Comparison of ENCODE assay signal across 21 cellular contexts in the genomic region with DNA sequence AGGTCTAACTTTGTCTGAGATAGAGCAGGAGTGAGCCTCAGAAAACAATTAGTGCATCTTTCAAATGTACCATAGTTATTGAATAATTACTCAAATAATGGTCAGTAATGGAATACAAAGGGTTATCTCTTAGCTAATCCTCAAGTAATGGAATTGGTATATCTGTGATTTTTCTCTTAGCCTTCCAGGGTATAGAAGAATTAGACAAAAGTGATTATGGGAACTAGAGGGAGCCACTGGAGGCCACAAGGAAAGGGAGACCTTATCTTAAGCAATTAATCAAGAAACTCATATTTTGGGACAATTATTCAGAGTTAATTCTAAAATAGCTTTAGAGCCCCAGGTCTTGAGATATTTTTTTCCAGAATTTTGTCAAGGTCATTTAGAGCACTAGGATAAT.
DNase-seq lines count a peak whose midpoint lies in the region; ATAC-seq and TF ChIP-seq lines count a peak whose summit lies in the region.
"Had no signal": no experiment of that assay in that cellular context is flagged by ENCODE, and none has a peak within 500 bp of the region (broad histone marks: within the 10 kb centered on the region; RNA-seq: fewer than 3 reads in every experiment).

No MANE protein-coding gene starts in this region.

- H3K9me3 ChIP-seq in mammary epithelial cell (replicated peaks; ENCODE audit: insufficient read depth, low read length): no peaks in the 10 kb centered on the region
- no peaks in the 10 kb centered on the region for H3K9me3 ChIP-seq in RWPE2 (ENCODE audit: severe bottlenecking)
- H3K9me3 ChIP-seq: A549, Caco-2 had no signal

- ATAC-seq in RWPE2 (ENCODE audit: low read depth) (no peak), left ventricle myocardium superior (no peak)
- ATAC-seq in stimulated activated naive CD8-positive, alpha-beta T cell treated with anti-CD3 and anti-CD28 coated beads, Interleukin-15, amount 100 ng/mL, for 72 hours: no peak
- ATAC-seq: CD8-positive, alpha-beta T cell had no signal

- no TSS peak for BruUV-seq in mammary epithelial cell (replicated peaks; lab: Mats Ljungman, UMichigan)
- no TSS peak for BruUV-seq in MCF 10A (replicated peaks; lab: Mats Ljungman, UMichigan)

- H3K27ac Mint-ChIP-seq in MCF 10A (ENCODE audit: low read depth, unreplicated experiment): no peak overlapping the region
- peak overlapping the region; percentile 17; the same call in 1 of the 2 replicates for H3K27ac Mint-ChIP-seq in HFFc6
- H3K27ac Mint-ChIP-seq in stimulated activated naive CD8-positive, alpha-beta T cell treated with anti-CD3 and anti-CD28 coated beads, Interleukin-15, amount 100 ng/mL, for 72 hours: no peak overlapping the region
- H3K27ac Mint-ChIP-seq: B cell; CD4-positive, alpha-beta T cell had no signal

- H3K27ac ChIP-seq in mammary epithelial cell (ENCODE audit: insufficient read depth, low read depth, low read length): peak overlapping the region; percentile 31
- H3K27ac ChIP-seq in RWPE2 (ENCODE audit: poor library complexity, severe bottlenecking): peak overlapping the region; percentile 49
- H3K27ac ChIP-seq: A549; BLaER1 treated with 17β-estradiol and CSF1 and Interleukin-3, amounts not matched to agents 10 nM and 100 nM; C4-2B had no signal

- no peak overlapping the region for H3K4me3 Mint-ChIP-seq in MCF 10A (ENCODE audit: unreplicated experiment)
- no peak overlapping the region for H3K4me3 Mint-ChIP-seq in HFFc6
- H3K4me3 Mint-ChIP-seq in stimulated activated naive CD8-positive, alpha-beta T cell treated with anti-CD3 and anti-CD28 coated beads, Interleukin-15, amount 100 ng/mL, for 72 hours: no peak overlapping the region
- H3K4me3 Mint-ChIP-seq: B cell; CD4-positive, alpha-beta T cell; CD8-positive, alpha-beta T cell had no signal

- intact Hi-C loops in mammary epithelial cell (cut with micrococcal nuclease): no loop called here
- intact Hi-C loops in MCF 10A (cut with micrococcal nuclease): no loop called here
- intact Hi-C loops in left ventricle myocardium superior (cut with micrococcal nuclease): no loop called here

- DNase-seq in mammary epithelial cell (no peak), MCF 10A (ENCODE audit: unreplicated experiment) (no peak), HFFc6 (no peak), NCI-H69 (lab: John Stamatoyannopoulos, UW) (peak; percentile 1), RWPE2 (ENCODE audit: low spot score) (no peak), cerebellar cortex (ENCODE audit: low spot score) (no peak), left ventricle myocardium superior (no peak)
- DNase-seq in stimulated activated naive CD8-positive, alpha-beta T cell treated with anti-CD3 and anti-CD28 coated beads, Interleukin-15, amount 100 ng/mL, for 72 hours: no peak
- DNase-seq: AML-193; Caco-2; Calu3; CD4-positive, alpha-beta T cell; CD8-positive, alpha-beta T cell; DMS153; DMS53; DMS79 treated with DMSO at 0.1 percent for 48 hours; GF-D8 had no signal

- H3K4me1 ChIP-seq in mammary epithelial cell (ENCODE audit: insufficient read depth, low read length) (peaks cover 27% of the 10 kb centered on the region), RWPE2 (ENCODE audit: insufficient read depth, poor library complexity, severe bottlenecking) (peaks cover 19% of the 10 kb centered on the region)
- H3K4me1 ChIP-seq: Caco-2 had no signal

- H3K79me2 ChIP-seq in mammary epithelial cell (ENCODE audit: insufficient read depth, low read length): peaks cover 49% of the 10 kb centered on the region

- no peaks in the 10 kb centered on the region for H3K36me3 Mint-ChIP-seq in MCF 10A (ENCODE audit: insufficient read depth, unreplicated experiment)
- H3K36me3 Mint-ChIP-seq in HFFc6 (ENCODE audit: low read depth): peaks cover 19% of the 10 kb centered on the region; the same call in 1 of the 2 replicates

- dilution Hi-C loops in mammary epithelial cell (cut with HindIII; ENCODE audit: low sequenced_read_pairs): loop anchor here (10.0 kb wide), 1 partner anchor 90 kb away; no protein-coding TSS in a partner anchor

- H3K4me1 Mint-ChIP-seq in MCF 10A (ENCODE audit: insufficient read depth, unreplicated experiment) (peaks cover 20% of the 10 kb centered on the region), HFFc6 (ENCODE audit: low read depth) (peaks cover 89% of the 10 kb centered on the region)
- peaks cover 28% of the 10 kb centered on the region for H3K4me1 Mint-ChIP-seq in stimulated activated naive CD8-positive, alpha-beta T cell treated with anti-CD3 and anti-CD28 coated beads, Interleukin-15, amount 100 ng/mL, for 72 hours

- no peaks in the 10 kb centered on the region for H3K36me3 ChIP-seq in mammary epithelial cell (ENCODE audit: insufficient read depth, low read length)
- no peaks in the 10 kb centered on the region for H3K36me3 ChIP-seq in RWPE2 (ENCODE audit: low read depth)

- H3K27me3 Mint-ChIP-seq in MCF 10A (ENCODE audit: insufficient read depth, unreplicated experiment) (no peaks in the 10 kb centered on the region), HFFc6 (ENCODE audit: insufficient read depth) (no peaks in the 10 kb centered on the region)
- H3K27me3 Mint-ChIP-seq in stimulated activated naive CD8-positive, alpha-beta T cell treated with anti-CD3 and anti-CD28 coated beads, Interleukin-15, amount 100 ng/mL, for 72 hours: no peaks in the 10 kb centered on the region
- H3K27me3 Mint-ChIP-seq: B cell; CD4-positive, alpha-beta T cell had no signal

- no peak for TF ChIP-seq CTCF in mammary epithelial cell (conservative IDR thresholded peaks at IDR 0.05 in 1 of 2, IDR thresholded peaks at IDR 0.05 in 1 of 2; ENCODE audit: extremely low read depth in 1 of 2, insufficient read depth in 1 of 2, low read depth in 1 of 2, low read length in 2 of 2)
- TF ChIP-seq CTCF in MCF 10A (IDR thresholded peaks at IDR 0.05; ENCODE audit: unreplicated experiment): no peak
- peak; percentile 11; the same call in 1 of the 2 replicates for TF ChIP-seq CTCF in HFFc6 (IDR thresholded peaks at IDR 0.05)
- no peak for TF ChIP-seq CTCF in RWPE2 (IDR thresholded peaks at IDR 0.05; ENCODE audit: poor library complexity, severe bottlenecking)

- H3K4me3 ChIP-seq in mammary epithelial cell (replicated peaks in 1 of 3; ENCODE audit: insufficient read depth in 1 of 3, low read depth in 2 of 3, low read length in 3 of 3) (no peak overlapping the region), RWPE2 (ENCODE audit: severe bottlenecking) (no peak overlapping the region)
- H3K4me3 ChIP-seq: A549; BLaER1 treated with 17β-estradiol and CSF1 and Interleukin-3, amounts not matched to agents 10 nM and 100 nM had no signal

- in situ Hi-C loops in mammary epithelial cell (cut with MboI; ENCODE audit: low sequenced_read_pairs in 2 of 2): no loop called here

- H3K27me3 ChIP-seq in mammary epithelial cell (ENCODE audit: insufficient read depth, low read length) (no peaks in the 10 kb centered on the region), RWPE2 (ENCODE audit: insufficient read depth, poor library complexity, severe bottlenecking) (no peaks in the 10 kb centered on the region)
- H3K27me3 ChIP-seq: BLaER1 treated with 17β-estradiol and CSF1 and Interleukin-3, amounts not matched to agents 10 nM and 100 nM had no signal

- POLR2A ChIA-PET in MCF 10A (lab: Yijun Ruan, JAX): no interaction called here

- H3K4me2 ChIP-seq in mammary epithelial cell (ENCODE audit: insufficient read depth, low read depth, low read length): peak overlapping the region; percentile 48
- H3K4me2 ChIP-seq: A549 had no signal

- H3K9me3 Mint-ChIP-seq in MCF 10A (ENCODE audit: unreplicated experiment) (no peaks in the 10 kb centered on the region), HFFc6 (no peaks in the 10 kb centered on the region)
- peaks cover 0 to 2% of the 10 kb centered on the region in 2 donors for H3K9me3 Mint-ChIP-seq in stimulated activated naive CD8-positive, alpha-beta T cell treated with anti-CD3 and anti-CD28 coated beads, Interleukin-15, amount 100 ng/mL, for 72 hours
- H3K9me3 Mint-ChIP-seq: CD4-positive, alpha-beta T cell had no signal

- no peak overlapping the region for H2AFZ ChIP-seq in mammary epithelial cell (ENCODE audit: low read depth, low read length)

- H3K9ac ChIP-seq in mammary epithelial cell (ENCODE audit: insufficient read depth, low read length): no peak overlapping the region
- H3K9ac ChIP-seq: BLaER1 treated with 17β-estradiol and CSF1 and Interleukin-3, amounts not matched to agents 10 nM and 100 nM had no signal

- no peaks in the 10 kb centered on the region for H4K20me1 ChIP-seq in mammary epithelial cell (ENCODE audit: insufficient read depth, low read length)

- CTCF ChIA-PET in mammary epithelial cell (lab: Charles Lee; ENCODE audit: low non-redundant PET) (no interaction called here), MCF 10A (lab: Yijun Ruan, JAX) (no interaction called here)
